8 cellular contexts compared by ENCODE assay signal in the genomic region with DNA sequence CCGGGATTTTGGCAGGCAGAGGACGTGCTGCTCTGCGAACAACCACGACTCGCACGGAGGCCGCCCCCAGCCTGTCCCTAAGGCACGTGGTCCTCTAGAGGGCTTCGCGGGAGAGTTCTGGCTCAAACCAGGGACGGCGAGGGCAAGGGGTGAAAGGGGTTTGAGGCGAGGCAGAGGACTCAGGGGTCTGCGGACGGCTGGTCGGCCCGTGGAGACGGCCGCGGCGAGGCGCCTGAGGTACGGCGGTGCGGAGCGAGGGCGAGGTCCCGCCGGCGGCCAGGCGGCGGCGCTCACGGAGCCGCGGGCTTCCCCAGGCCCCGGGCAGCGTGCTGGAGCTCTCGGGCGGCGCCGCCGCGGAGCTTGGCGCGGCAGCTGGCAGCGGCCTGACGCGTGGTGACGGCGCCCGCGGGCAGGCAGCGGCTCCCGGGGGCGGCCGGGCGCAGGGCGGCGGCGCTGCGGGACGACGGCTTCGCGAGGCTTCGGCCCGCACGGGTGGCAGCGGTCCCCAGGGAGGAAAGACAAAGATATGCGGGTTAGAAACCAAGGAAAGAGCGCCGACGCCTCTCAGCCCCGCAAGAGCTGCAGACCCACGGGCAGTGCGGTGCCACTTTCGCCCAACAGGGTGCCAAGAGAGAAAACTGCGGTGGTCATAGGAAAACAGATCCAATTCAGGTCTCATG.
DNase-seq lines count a peak whose midpoint lies in the region; ATAC-seq and TF ChIP-seq lines count a peak whose summit lies in the region.

No MANE protein-coding gene starts in this region.

- H3K4me3 ChIP-seq in GM12864 (ENCODE audit: low read depth, low read length): peak overlapping the region; percentile 38

- H3K27ac ChIP-seq in VCaP: peak overlapping the region; percentile 30; the same call in 1 of the 2 replicates

- peak; percentile 55 for TF ChIP-seq CTCF in GM12864 (IDR thresholded peaks at IDR 0.05; ENCODE audit: low read depth, low read length, missing control alignments)
- peak; percentile 97 for TF ChIP-seq CTCF in VCaP (conservative IDR thresholded peaks at IDR 0.05)

- ATAC-seq in HG02610 (IDR thresholded peaks at IDR 0.05; ENCODE audit: unreplicated experiment): peak; percentile 97

- DNase-seq in GM12864 (ENCODE audit: low read depth) (peak; percentile 5), NCI-H1105 treated with DMSO at 0.1 percent for 48 hours (lab: John Stamatoyannopoulos, UW) (peak; percentile 73), T47D (ENCODE audit: low read depth in 1 of 2, low spot score in 1 of 2) (peak; percentile 62 to 66), iPS-NIHi11 (ENCODE audit: low spot score) (peak; percentile 95)
- DNase-seq in stimulated activated CD4-positive, alpha-beta T cell treated with anti-CD3 and anti-CD28 coated beads, Interleukin-15, amount 100 ng/mL, for 1 hour (ENCODE audit: low read depth in 1 of 2, low spot score in 1 of 2): peak; percentile 42 to 73
- no peak for DNase-seq in NK-92 treated with Interleukin-12 subunit alpha and Interleukin-12 subunit beta, amount 100 ng/mL, for 24 hours (lab: John Stamatoyannopoulos, UW)

- in situ Hi-C loops in T47D (cut with HindIII; ENCODE audit: low pct_unique_long_range_greater_than_20kb, low sequenced_read_pairs): no loop called here
